Comparison of ENCODE assay signal across 20 cellular contexts in the genomic region with DNA sequence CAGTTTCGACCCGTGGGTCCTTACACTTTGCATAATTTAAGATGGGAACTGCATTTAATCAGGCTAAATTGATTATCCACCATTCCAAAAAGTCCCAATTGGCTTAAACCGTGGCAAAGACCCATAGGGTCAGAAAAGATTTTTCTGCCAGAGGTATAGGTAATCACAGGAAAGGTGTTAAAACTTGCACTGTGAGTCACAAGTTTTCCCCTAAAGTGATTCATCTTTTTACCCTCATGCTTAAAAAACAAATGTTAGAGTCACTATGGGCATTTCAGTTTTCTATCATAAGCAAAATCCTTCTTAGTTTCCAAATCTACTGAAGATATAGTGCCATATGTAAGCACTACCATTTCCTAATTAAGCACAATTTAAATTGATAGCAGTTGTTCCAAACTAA.
DNase-seq lines count a peak whose midpoint lies in the region; ATAC-seq and TF ChIP-seq lines count a peak whose summit lies in the region.
"Had no signal": no experiment of that assay in that cellular context is flagged by ENCODE, and none has a peak within 500 bp of the region (broad histone marks: within the 10 kb centered on the region; RNA-seq: fewer than 3 reads in every experiment).

No MANE protein-coding gene starts in this region.

- H3K27ac Mint-ChIP-seq in endothelial cell (ENCODE audit: unreplicated experiment) = peak overlapping the region; percentile 86
- H3K27ac Mint-ChIP-seq: CD4-positive, CD25-positive, alpha-beta regulatory T cell; CD8-positive, alpha-beta memory T cell had no signal

- CTCF ChIA-PET in RWPE1 (lab: Yijun Ruan, JAX) = no interaction called here

- POLR2A ChIA-PET in RWPE1 (lab: Yijun Ruan, JAX; ENCODE audit: low non-redundant PET) = no interaction called here

- no peaks in the 10 kb centered on the region for H3K27me3 Mint-ChIP-seq in endothelial cell (ENCODE audit: unreplicated experiment)
- H3K27me3 Mint-ChIP-seq: CD4-positive, CD25-positive, alpha-beta regulatory T cell; CD8-positive, alpha-beta memory T cell had no signal

- H3K4me1 Mint-ChIP-seq in endothelial cell (ENCODE audit: unreplicated experiment) = peaks cover 18% of the 10 kb centered on the region
- H3K4me1 Mint-ChIP-seq: CD4-positive, CD25-positive, alpha-beta regulatory T cell; CD8-positive, alpha-beta memory T cell had no signal

- H3K4me3 Mint-ChIP-seq in endothelial cell (ENCODE audit: unreplicated experiment) = no peak overlapping the region
- H3K4me3 Mint-ChIP-seq: CD4-positive, CD25-positive, alpha-beta regulatory T cell; CD8-positive, alpha-beta memory T cell had no signal

- no peak overlapping the region for H3K27ac ChIP-seq in RWPE1
- H3K27ac ChIP-seq: GM23248 had no signal

- ATAC-seq in Right ventricle myocardium inferior = no peak
- no peak for ATAC-seq in GM18867 (IDR thresholded peaks at IDR 0.05; ENCODE audit: unreplicated experiment)
- ATAC-seq in GM21360 (IDR thresholded peaks at IDR 0.05; ENCODE audit: unreplicated experiment) = no peak
- ATAC-seq: GM12878 had no signal

- no peaks in the 10 kb centered on the region for H3K36me3 Mint-ChIP-seq in endothelial cell (ENCODE audit: low read depth, unreplicated experiment)
- H3K36me3 Mint-ChIP-seq: CD4-positive, CD25-positive, alpha-beta regulatory T cell; CD8-positive, alpha-beta memory T cell had no signal

- intact Hi-C loops in Right ventricle myocardium inferior (cut with DNase I) = no loop called here

- no peaks in the 10 kb centered on the region for H3K9me3 Mint-ChIP-seq in endothelial cell (ENCODE audit: unreplicated experiment)

- DNase-seq in HPDE6-E6E7 (ENCODE audit: extremely low spot score) = peak; percentile 14
- peak; percentile 11 for DNase-seq in RWPE1 (ENCODE audit: low spot score)
- DNase-seq in endothelial cell (ENCODE audit: low spot score) = no peak
- DNase-seq in kidney tubule cell (ENCODE audit: low spot score) = peak; percentile 4
- no peak for DNase-seq in Right ventricle myocardium inferior (ENCODE audit: missing footprints)
- DNase-seq: ACHN; BE2C; C1 segment of cervical spinal cord; CD4-positive, CD25-positive, alpha-beta regulatory T cell; CD8-positive, alpha-beta memory T cell; COR-L47; DMS 273 treated with DMSO at 0.1 percent for 48 hours; DMS53; DND-41; EL; GM23248; HCEC 1CT had no signal

- no peak for TF ChIP-seq CTCF in RWPE1 (conservative IDR thresholded peaks at IDR 0.05; ENCODE audit: low read depth)
- TF ChIP-seq CTCF in endothelial cell (IDR thresholded peaks at IDR 0.05; ENCODE audit: unreplicated experiment) = no peak

Comparison
In these comparisons a context has a peak if more than half of its experiments do, and no peak if none do; other contexts are left out.
1. DNase-seq: peak in HPDE6-E6E7 (single experiment), RWPE1 (single experiment) and kidney tubule cell (single experiment); none in endothelial cell (single experiment) and Right ventricle myocardium inferior (single experiment).